23 cellular contexts compared by ENCODE assay signal in the genomic region with DNA sequence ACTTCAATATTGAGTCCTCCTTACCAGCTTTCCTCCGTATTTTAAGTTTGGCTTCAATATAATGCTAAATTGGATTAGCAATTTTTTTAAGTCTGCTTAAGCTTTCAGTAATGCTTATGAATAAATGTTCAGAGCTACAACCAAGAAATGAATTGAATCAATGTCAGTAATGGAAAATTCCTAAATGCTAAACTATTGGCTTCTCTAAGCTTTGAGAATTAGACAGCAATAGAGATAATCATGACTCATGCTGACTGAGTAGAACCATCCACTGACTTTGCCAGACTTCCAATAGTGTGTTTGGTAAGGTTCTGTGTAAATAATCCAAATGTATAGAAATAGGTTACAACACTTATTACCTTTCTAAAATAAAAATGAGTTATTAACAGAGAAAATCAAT. TPM values are rescaled to one million over a fixed set of nuclear protein-coding genes. Genes with fewer than 3 reads are reported as not detected.
DNase-seq lines count a peak whose midpoint lies in the region; ATAC-seq, FAIRE-seq and TF ChIP-seq lines count a peak whose summit lies in the region.
"Had no signal": no experiment of that assay in that cellular context is flagged by ENCODE, and none has a peak within 500 bp of the region (broad histone marks: within the 10 kb centered on the region; RNA-seq: fewer than 3 reads in every experiment).

No MANE protein-coding gene starts in this region.

- no peak overlapping the region for H3K4me2 ChIP-seq in PC-3 (ENCODE audit: low read length)

- no peaks in the 10 kb centered on the region for H3K9me2 ChIP-seq in PC-3 (replicated peaks; ENCODE audit: low read length)

- FAIRE-seq in D721Med (lab: Jason Lieb, UNC) = no peak
- FAIRE-seq: endothelial cell of umbilical vein had no signal

- no peak overlapping the region for H3K4me3 ChIP-seq in PC-3 (ENCODE audit: low read length)
- H3K4me3 ChIP-seq: lung, prostate gland, tibial artery had no signal

- no peaks in the 10 kb centered on the region for H3K27me3 ChIP-seq in PC-3 (ENCODE audit: low read length)
- H3K27me3 ChIP-seq: tibial artery had no signal

- no peaks in the 10 kb centered on the region for H4K20me1 ChIP-seq in PC-3 (ENCODE audit: low read length)

- H3K36me3 ChIP-seq in PC-3 (ENCODE audit: low read depth, low read length) = no peaks in the 10 kb centered on the region
- H3K36me3 ChIP-seq: prostate gland, tibial artery had no signal

- no peaks in the 10 kb centered on the region for H3K4me1 ChIP-seq in PC-3 (ENCODE audit: insufficient read depth, low read length)
- H3K4me1 ChIP-seq: prostate gland had no signal

- H2AFZ ChIP-seq in PC-3 (ENCODE audit: low read length) = no peak overlapping the region

- no peaks in the 10 kb centered on the region for H3K9me3 ChIP-seq in PC-3 (ENCODE audit: low read length)
- H3K9me3 ChIP-seq: prostate gland, tibial artery had no signal

- no peak overlapping the region for H3K9ac ChIP-seq in PC-3 (ENCODE audit: low read length)

- H3K79me2 ChIP-seq in PC-3 (ENCODE audit: low read length) = no peaks in the 10 kb centered on the region

- CTCF ChIA-PET in PC-3 (lab: Charles Lee) = no interaction called here
- CTCF ChIA-PET in RWPE1 (lab: Yijun Ruan, JAX) = no interaction called here

- no peaks in the 10 kb centered on the region for H3F3A ChIP-seq in PC-3 (ENCODE audit: low read length, unreplicated experiment)

- POLR2A ChIA-PET in PC-3 (lab: Charles Lee; ENCODE audit: unreplicated experiment) = interaction anchor here (0.6 to 0.7 kb wide), 2 partner anchors 205 to 214 kb away, joined by 4 read pairs; no protein-coding TSS in a partner anchor
- POLR2A ChIA-PET in RWPE1 (lab: Yijun Ruan, JAX; ENCODE audit: low non-redundant PET) = no interaction called here

- intact Hi-C loops in PC-3 (cut with micrococcal nuclease) = no loop called here

- H3K27ac ChIP-seq in PC-3 (ENCODE audit: low read length) (no peak overlapping the region), RWPE1 (no peak overlapping the region)
- H3K27ac ChIP-seq: HL-60, prostate gland had no signal

- DNase-seq in GM04503 (ENCODE audit: low read depth) = peak; percentile 11
- peak; percentile 22 for DNase-seq in PC-3
- DNase-seq in fibroblast of gingiva (ENCODE audit: low read depth) = peak; percentile 62
- peak; percentile 23 for DNase-seq in pons (ENCODE audit: low spot score)
- DNase-seq in RWPE1 (ENCODE audit: low spot score) = no peak
- DNase-seq in D721Med (ENCODE audit: insufficient read length, low spot score) = no peak
- DNase-seq in stimulated activated CD8-positive, alpha-beta memory T cell treated with anti-CD3 and anti-CD28 coated beads, Interleukin-4, amount 100 ng/mL, for 48 hours = no peak
- DNase-seq: activated CD4-positive, alpha-beta T cell treated with anti-CD3 and anti-CD28 coated beads, Interleukin-2, amount 50 U/mL, for 48 hours; activated T-cell treated with anti-CD3 and anti-CD28 coated beads for 4 hours; anterior cingulate cortex; cortex of kidney; DMS53; MV-4-11; naive thymus-derived CD8-positive, alpha-beta T cell; NCI-H187 treated with DMSO at 0.1 percent for 48 hours; NCI-H446 treated with DMSO at 0.1 percent for 48 hours; tibial artery had no signal

- TF ChIP-seq CTCF in PC-3 (conservative IDR thresholded peaks at IDR 0.05; ENCODE audit: low read depth, low read length) (no peak), RWPE1 (conservative IDR thresholded peaks at IDR 0.05; ENCODE audit: low read depth) (no peak), D721Med (IDR thresholded peaks at IDR 0.05; ENCODE audit: insufficient read depth, missing control alignments) (no peak)

- ATAC-seq in PC-3 (peak; percentile 71), HG02678 (IDR thresholded peaks at IDR 0.05; ENCODE audit: unreplicated experiment) (no peak)
- ATAC-seq: naive thymus-derived CD8-positive, alpha-beta T cell; stimulated activated effector memory CD8-positive, alpha-beta T cell treated with anti-CD3 and anti-CD28 coated beads, Interleukin-12 subunit alpha, Interleukin-12 subunit beta, amount 100 ng/mL, for 72 hours had no signal

- no TSS peak for BruUV-seq in PC-3 (replicated peaks; lab: Mats Ljungman, UMichigan)

RNA-seq across cellular contexts. Expression of a gene that starts 8.9 kb away (rescaled TPM):
- not detected in 2 replicates for total RNA-seq in PC-3 (2014; rRNA removed)
- total RNA-seq: naive thymus-derived CD8-positive, alpha-beta T cell had no signal

Comparison
In these comparisons a context has a peak if more than half of its experiments do, and no peak if none do; other contexts are left out.
1. DNase-seq: peak in GM04503 (single experiment), PC-3 (single experiment), fibroblast of gingiva (single experiment) and pons (single experiment); none in RWPE1 (single experiment), D721Med (single experiment) and stimulated activated CD8-positive, alpha-beta memory T cell treated with anti-CD3 and anti-CD28 coated beads, Interleukin-4, amount 100 ng/mL, for 48 hours (single experiment).